ENCODE assay signal across 10 cellular contexts in genomic region chr13:22757530-22758120, GRCh38.
DNase-seq lines count a peak whose midpoint lies in the region; ATAC-seq and FAIRE-seq lines count a peak whose summit lies in the region.
"Had no signal": no experiment of that assay in that cellular context is flagged by ENCODE, and none has a peak within 500 bp of the region (broad histone marks: within the 10 kb centered on the region; RNA-seq: fewer than 3 reads in every experiment).

No MANE protein-coding gene starts in this region.

- peak; percentile 94 for FAIRE-seq in endometrium (lab: Jason Lieb, UNC)

- H3K36me3 Mint-ChIP-seq in activated naive CD4-positive, alpha-beta T cell treated with anti-CD3 and anti-CD28 coated beads for 36 hours (ENCODE audit: low read depth): no peaks in the 10 kb centered on the region

- H3K9me3 Mint-ChIP-seq in activated naive CD4-positive, alpha-beta T cell treated with anti-CD3 and anti-CD28 coated beads for 36 hours: peaks cover 2% of the 10 kb centered on the region

- H3K27ac Mint-ChIP-seq in activated naive CD4-positive, alpha-beta T cell treated with anti-CD3 and anti-CD28 coated beads for 36 hours: no peak overlapping the region

- DNase-seq in NCI-H1105 treated with DMSO at 0.1 percent for 48 hours (lab: John Stamatoyannopoulos, UW) (peak; percentile 18), NCI-H1105 (lab: John Stamatoyannopoulos, UW) (no peak), NCI-H526 (lab: John Stamatoyannopoulos, UW) (peak; percentile 45 to 46), renal cortical epithelial cell (ENCODE audit: low read depth) (peak; percentile 13), sciatic nerve (ENCODE audit: low spot score) (no peak)
- DNase-seq in activated naive CD4-positive, alpha-beta T cell treated with anti-CD3 and anti-CD28 coated beads for 36 hours: no peak
- DNase-seq: activated CD4-positive, alpha-beta T cell treated with anti-CD3 and anti-CD28 coated beads for 48 hours; NCI-H2227 treated with DMSO at 0.1 percent for 48 hours had no signal

- H3K4me1 Mint-ChIP-seq in activated naive CD4-positive, alpha-beta T cell treated with anti-CD3 and anti-CD28 coated beads for 36 hours (ENCODE audit: low read depth): no peaks in the 10 kb centered on the region

- H3K27me3 Mint-ChIP-seq in activated naive CD4-positive, alpha-beta T cell treated with anti-CD3 and anti-CD28 coated beads for 36 hours (ENCODE audit: low read depth): peaks cover under 1% of the 10 kb centered on the region

- no peak overlapping the region for H3K4me3 Mint-ChIP-seq in activated naive CD4-positive, alpha-beta T cell treated with anti-CD3 and anti-CD28 coated beads for 36 hours

- CTCF ChIA-PET in activated naive CD4-positive, alpha-beta T cell treated with anti-CD3 and anti-CD28 coated beads for 36 hours (lab: Charles Lee): interaction anchor here (0.9 kb wide), 1 partner anchor 1118 kb away, joined by 3 read pairs; no protein-coding TSS in a partner anchor

- ATAC-seq in HG02571 (IDR thresholded peaks at IDR 0.05; ENCODE audit: unreplicated experiment) (no peak), sciatic nerve (no peak)

- intact Hi-C loops in activated naive CD4-positive, alpha-beta T cell treated with anti-CD3 and anti-CD28 coated beads for 36 hours (cut with micrococcal nuclease): no loop called here
- intact Hi-C loops in sciatic nerve (cut with DNase I): loop anchor here (5.0 kb wide), 1 partner anchor 1120 kb away; no protein-coding TSS in a partner anchor

Comparison
In these comparisons a context has a peak if more than half of its experiments do, and no peak if none do; other contexts are left out.
1. DNase-seq: peak in NCI-H1105 treated with DMSO at 0.1 percent for 48 hours (single experiment), NCI-H526 (2 of 2) and renal cortical epithelial cell (single experiment); none in NCI-H1105 (single experiment), activated naive CD4-positive, alpha-beta T cell treated with anti-CD3 and anti-CD28 coated beads for 36 hours (single experiment) and sciatic nerve (single experiment).